ENCODE assay signal across 21 cellular contexts in genomic region chr7:68438016-68438415, GRCh38.
"Had no signal": no experiment of that assay in that cellular context is flagged by ENCODE, and none has a peak within 500 bp of the region (broad histone marks: within the 10 kb centered on the region; RNA-seq: fewer than 3 reads in every experiment).

No MANE protein-coding gene starts in this region.

- H3K4me1 Mint-ChIP-seq: naive B cell; stimulated activated memory B cell treated with anti-CD40 and anti-IgM and Interleukin-4, amounts not matched to agents 10 μg/mL and 1 μg/mL and 100 μg/mL, for 72 hours had no signal

- H3K4me3 ChIP-seq: dorsolateral prefrontal cortex, lung, psoas muscle, right lobe of liver, tibial artery, upper lobe of left lung, uterus had no signal

- DNase-seq: dorsolateral prefrontal cortex; effector CD8-positive, alpha-beta T cell; foreskin melanocyte; head of caudate nucleus; hippocampal formation; left colon; left ventricle myocardium superior; mesenchymal stem cell; naive B cell; occipital lobe; psoas muscle; retina; right lobe of liver; stimulated activated CD4-positive, alpha-beta T cell treated with anti-CD3 and anti-CD28 coated beads, Interleukin-4, amount 100 ng/mL, for 24 hours; tibial artery; upper lobe of left lung; uterus had no signal

- H3K27me3 Mint-ChIP-seq: naive B cell; stimulated activated memory B cell treated with anti-CD40 and anti-IgM and Interleukin-4, amounts not matched to agents 10 μg/mL and 1 μg/mL and 100 μg/mL, for 72 hours; stimulated activated naive CD8-positive, alpha-beta T cell treated with anti-CD3 and anti-CD28 coated beads, Interleukin-15, Interleukin-2, amounts not matched to agents 100 ng/mL and 50 ng/mL, for 24 hours had no signal

- H3K36me3 Mint-ChIP-seq: stimulated activated memory B cell treated with anti-CD40 and anti-IgM and Interleukin-4, amounts not matched to agents 10 μg/mL and 1 μg/mL and 100 μg/mL, for 72 hours had no signal

- H3K4me3 Mint-ChIP-seq: nephron; stimulated activated memory B cell treated with anti-CD40 and anti-IgM and Interleukin-4, amounts not matched to agents 10 μg/mL and 1 μg/mL and 100 μg/mL, for 72 hours; stimulated activated naive CD8-positive, alpha-beta T cell treated with anti-CD3 and anti-CD28 coated beads, Interleukin-15, Interleukin-2, amounts not matched to agents 100 ng/mL and 50 ng/mL, for 24 hours had no signal

- H3K27ac Mint-ChIP-seq: naive B cell; nephron; stimulated activated memory B cell treated with anti-CD40 and anti-IgM and Interleukin-4, amounts not matched to agents 10 μg/mL and 1 μg/mL and 100 μg/mL, for 72 hours; stimulated activated naive CD8-positive, alpha-beta T cell treated with anti-CD3 and anti-CD28 coated beads, Interleukin-15, Interleukin-2, amounts not matched to agents 100 ng/mL and 50 ng/mL, for 24 hours had no signal

- H3K9me3 ChIP-seq: psoas muscle, right lobe of liver, tibial artery, upper lobe of left lung, uterus had no signal

- H3K27ac ChIP-seq: dorsolateral prefrontal cortex, psoas muscle, right lobe of liver, tibial artery, upper lobe of left lung, uterus had no signal

- H3K27me3 ChIP-seq: dorsolateral prefrontal cortex, right lobe of liver, upper lobe of left lung, uterus had no signal

- H3K36me3 ChIP-seq: right lobe of liver, tibial artery, upper lobe of left lung, uterus had no signal

- H3K4me1 ChIP-seq: psoas muscle, right lobe of liver, upper lobe of left lung, uterus had no signal
